Comparison of ENCODE assay signal across 32 cellular contexts in the genomic region with DNA sequence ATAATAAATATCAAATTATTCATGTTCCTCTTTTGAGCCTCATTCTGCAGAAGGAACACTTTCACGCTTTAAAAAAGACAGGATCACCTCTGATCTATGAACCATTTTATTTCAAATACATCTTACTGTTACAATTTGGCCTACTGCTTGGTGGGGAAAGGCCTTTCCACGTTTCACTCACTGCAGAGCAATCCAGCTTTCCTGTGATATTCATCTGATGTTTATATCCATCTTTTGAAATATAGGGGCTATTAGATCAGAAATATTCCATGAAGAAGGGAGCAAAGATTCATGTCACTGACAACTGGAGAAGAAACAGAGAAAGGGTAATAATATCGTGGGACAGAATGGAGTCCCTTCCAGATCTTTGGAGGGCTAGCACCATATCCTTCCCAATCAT.
A peak's percentile ranks its signal among the peaks of the same experiment; 100 is the strongest.
DNase-seq lines count a peak whose midpoint lies in the region; ATAC-seq, FAIRE-seq and TF ChIP-seq lines count a peak whose summit lies in the region.
"Had no signal": no experiment of that assay in that cellular context is flagged by ENCODE, and none has a peak within 500 bp of the region (broad histone marks: within the 10 kb centered on the region; RNA-seq: fewer than 3 reads in every experiment).

No MANE protein-coding gene starts in this region.

- POLR2A ChIA-PET in K562 (lab: Yijun Ruan, JAX): interaction anchor here (0.7 to 1.0 kb wide), 2 partner anchors 13 to 22 kb away, joined by 3 to 4 read pairs; no protein-coding TSS in a partner anchor
- POLR2A ChIA-PET in CD4-positive, alpha-beta T cell (lab: Charles Lee): no interaction called here

- H3K9me1 ChIP-seq in K562 (ENCODE audit: control insufficient read depth, insufficient read depth, low read length): no peaks in the 10 kb centered on the region

- peaks cover 9 to 58% of the 10 kb centered on the region in 2 experiments for H3K4me1 ChIP-seq in K562 (replicated peaks in 1 of 2; ENCODE audit: control insufficient read depth in 2 of 2, insufficient read depth in 2 of 2, low read length in 2 of 2)
- peaks cover 77% of the 10 kb centered on the region for H3K4me1 ChIP-seq in parathyroid adenoma
- H3K4me1 ChIP-seq in foreskin keratinocyte: no peaks in the 10 kb centered on the region
- H3K4me1 ChIP-seq: BLaER1, Caco-2 had no signal

- H3K4me2 ChIP-seq in K562 (ENCODE audit: insufficient read depth, low read length): no peak overlapping the region
- H3K4me2 ChIP-seq in parathyroid adenoma (ENCODE audit: low read length): no peak overlapping the region
- H3K4me2 ChIP-seq: A549; BLaER1; BLaER1 treated with 17β-estradiol and CSF1 and Interleukin-3, amounts not matched to agents 10 nM and 100 nM had no signal

- FAIRE-seq in GM12891 (lab: Jason Lieb, UNC): peak; percentile 13
- FAIRE-seq in K562 (lab: Jason Lieb, UNC): no peak
- FAIRE-seq: A204.1, A549, D721Med had no signal

- no peak for TF ChIP-seq EP300 in K562 (IDR thresholded peaks at IDR 0.05; ENCODE audit: low read length)

- peaks cover 34% of the 10 kb centered on the region for H3K79me2 ChIP-seq in K562 (ENCODE audit: control insufficient read depth, insufficient read depth, low read length)
- H3K79me2 ChIP-seq in parathyroid adenoma: no peaks in the 10 kb centered on the region

- 36% methylated on average over 3 of the region's 3 CpGs for WGBS in K562 (ENCODE audit: insufficient coverage, low coverage, missing lambda C conversion rate)

- DNase-seq in GM12891 (ENCODE audit: insufficient read length, low spot score) (no peak), K562 (ENCODE audit: extremely low read depth in 1 of 4, low spot score in 3 of 4) (no peak), foreskin keratinocyte (no peak)
- DNase-seq in activated CD4-positive, alpha-beta T cell treated with anti-CD3 and anti-CD28 coated beads for 1 hour: no peak
- no peak for DNase-seq in CD4-positive, alpha-beta T cell
- DNase-seq: 8988T; ACHN; AML-193; BE2C; C1 segment of cervical spinal cord; Caco-2; Calu3; CD4-positive, alpha-beta memory T cell; CD4-positive, CD25-positive, alpha-beta regulatory T cell; CD8-positive, alpha-beta memory T cell; CD8-positive, alpha-beta T cell; COR-L47; DMS 273 treated with DMSO at 0.1 percent for 48 hours; DMS153; DMS53; DMS79; DMS79 treated with DMSO at 0.1 percent for 48 hours; DND-41; EL had no signal

- H3K4me3 ChIP-seq in K562: no peak overlapping the region
- no peak overlapping the region for H3K4me3 ChIP-seq in parathyroid adenoma (ENCODE audit: low read depth, low read length)
- H3K4me3 ChIP-seq: A549; BLaER1; BLaER1 treated with 17β-estradiol and CSF1 and Interleukin-3, amounts not matched to agents 10 nM and 100 nM had no signal

- no peak for TF ChIP-seq CTCF in K562 (IDR thresholded peaks at IDR 0.05 in 2 of 3, conservative IDR thresholded peaks at IDR 0.05 in 1 of 3; ENCODE audit: insufficient read depth in 2 of 3, low read depth in 1 of 3, low read length in 3 of 3)
- no peak for TF ChIP-seq CTCF in parathyroid adenoma (IDR thresholded peaks at IDR 0.05)
- no peak for TF ChIP-seq CTCF in foreskin keratinocyte (conservative IDR thresholded peaks at IDR 0.05)
- TF ChIP-seq CTCF in CD4-positive, alpha-beta T cell (IDR thresholded peaks at IDR 0.05): no peak

- H3K9ac ChIP-seq in K562 (ENCODE audit: insufficient read depth in 1 of 2, low read depth in 2 of 2, low read length in 2 of 2) (no peak overlapping the region; a peak in 1 of 4 replicates), parathyroid adenoma (no peak overlapping the region)
- H3K9ac ChIP-seq: BLaER1; BLaER1 treated with 17β-estradiol and CSF1 and Interleukin-3, amounts not matched to agents 10 nM and 100 nM had no signal

- CTCF ChIA-PET in K562 (lab: Yijun Ruan, JAX; ENCODE audit: low intra/inter-chr PET ratio): no interaction called here
- CTCF ChIA-PET in CD4-positive, alpha-beta T cell (lab: Charles Lee): no interaction called here

- intact Hi-C loops in K562 (cut with micrococcal nuclease): no loop called here
- intact Hi-C loops in CD4-positive, alpha-beta T cell (cut with DNase I, micrococcal nuclease): no loop called here

- no peak overlapping the region for H3K4me3 Mint-ChIP-seq in CD4-positive, alpha-beta T cell
- H3K4me3 Mint-ChIP-seq: B cell; CD14-positive monocyte; CD4-positive, alpha-beta memory T cell; CD4-positive, CD25-positive, alpha-beta regulatory T cell; CD8-positive, alpha-beta memory T cell; CD8-positive, alpha-beta T cell had no signal

- ATAC-seq in K562 (no peak), foreskin keratinocyte (no peak)
- no peak for ATAC-seq in CD4-positive, alpha-beta T cell (ENCODE audit: poor library complexity)
- ATAC-seq: A549; CD8-positive, alpha-beta T cell had no signal

- H3K36me3 ChIP-seq in K562 (ENCODE audit: control insufficient read depth, insufficient read depth, low read length) (peaks cover 30% of the 10 kb centered on the region), parathyroid adenoma (ENCODE audit: control insufficient read depth, insufficient read depth, low read length) (no peaks in the 10 kb centered on the region)
- H3K36me3 ChIP-seq: BE2C; BLaER1; BLaER1 treated with 17β-estradiol and CSF1 and Interleukin-3, amounts not matched to agents 10 nM and 100 nM had no signal

- H3K36me3 Mint-ChIP-seq in CD4-positive, alpha-beta T cell (ENCODE audit: low read depth): no peaks in the 10 kb centered on the region
- H3K36me3 Mint-ChIP-seq: CD14-positive monocyte; CD4-positive, alpha-beta memory T cell; CD4-positive, CD25-positive, alpha-beta regulatory T cell; CD8-positive, alpha-beta memory T cell; CD8-positive, alpha-beta T cell had no signal

- no peaks in the 10 kb centered on the region for H3K9me3 Mint-ChIP-seq in CD4-positive, alpha-beta T cell
- H3K9me3 Mint-ChIP-seq: CD4-positive, CD25-positive, alpha-beta regulatory T cell; CD8-positive, alpha-beta memory T cell had no signal

- no peak overlapping the region; the same call in 1 of the 3 replicates for H3K27ac ChIP-seq in K562 (ENCODE audit: extremely low read depth, low read depth, low read length)
- H3K27ac ChIP-seq in parathyroid adenoma: peak overlapping the region; percentile 98
- no peak overlapping the region for H3K27ac ChIP-seq in foreskin keratinocyte
- no peak overlapping the region for H3K27ac ChIP-seq in CD4-positive, alpha-beta T cell (ENCODE audit: low read depth, low read length)
- H3K27ac ChIP-seq: A549; BLaER1; BLaER1 treated with 17β-estradiol and CSF1 and Interleukin-3, amounts not matched to agents 10 nM and 100 nM had no signal

- no TSS peak for BruUV-seq in K562 (replicated peaks; lab: Mats Ljungman, UMichigan)

- H4K20me1 ChIP-seq in K562 (replicated peaks; ENCODE audit: control insufficient read depth, insufficient read depth, low read length): no peaks in the 10 kb centered on the region
- H4K20me1 ChIP-seq: BLaER1; BLaER1 treated with 17β-estradiol and CSF1 and Interleukin-3, amounts not matched to agents 10 nM and 100 nM had no signal

- H3K27me3 ChIP-seq in K562 (ENCODE audit: control insufficient read depth in 2 of 2, insufficient read depth in 2 of 2, low read length in 2 of 2) (no peaks in the 10 kb centered on the region), parathyroid adenoma (ENCODE audit: control insufficient read depth, insufficient read depth, low read length) (no peaks in the 10 kb centered on the region), foreskin keratinocyte (no peaks in the 10 kb centered on the region)
- H3K27me3 ChIP-seq in CD4-positive, alpha-beta T cell (ENCODE audit: control insufficient read depth, insufficient read depth, low read length): no peaks in the 10 kb centered on the region
- H3K27me3 ChIP-seq: BE2C; BLaER1; BLaER1 treated with 17β-estradiol and CSF1 and Interleukin-3, amounts not matched to agents 10 nM and 100 nM had no signal

- H3K9me3 ChIP-seq in K562 (replicated peaks; ENCODE audit: control insufficient read depth, insufficient read depth, low read depth, low read length) (no peaks in the 10 kb centered on the region), parathyroid adenoma (ENCODE audit: control insufficient read depth, low read length) (no peaks in the 10 kb centered on the region)
- no peaks in the 10 kb centered on the region for H3K9me3 ChIP-seq in CD4-positive, alpha-beta T cell (ENCODE audit: control insufficient read depth, low read length)
- H3K9me3 ChIP-seq: A549; BE2C; BLaER1; BLaER1 treated with 17β-estradiol and CSF1 and Interleukin-3, amounts not matched to agents 10 nM and 100 nM; Caco-2 had no signal

- in situ Hi-C loops in K562 (cut with MboI): no loop called here

- no peak for TF ChIP-seq RAD21 in K562 (CRISPR knock-in tag; conservative IDR thresholded peaks at IDR 0.05 in 1 of 2, IDR thresholded peaks at IDR 0.05 in 1 of 2)

- no peak for TF ChIP-seq POLR2A in GM12891 (IDR thresholded peaks at IDR 0.05; ENCODE audit: low read depth, low read length)
- TF ChIP-seq POLR2A in K562 (conservative IDR thresholded peaks at IDR 0.05): no peak

- no peaks in the 10 kb centered on the region for H3K4me1 Mint-ChIP-seq in CD4-positive, alpha-beta T cell (ENCODE audit: low read depth)

- H2AFZ ChIP-seq in K562 (ENCODE audit: low read depth, low read length) (0 out of 2 replicates have a peak overlapping the region, but pooled peaks have one; percentile 9), parathyroid adenoma (peak overlapping the region; percentile 36)

- H3K27ac Mint-ChIP-seq in CD4-positive, alpha-beta T cell: no peak overlapping the region
- H3K27ac Mint-ChIP-seq: B cell; CD14-positive monocyte; CD4-positive, alpha-beta memory T cell; CD4-positive, CD25-positive, alpha-beta regulatory T cell; CD8-positive, alpha-beta memory T cell; CD8-positive, alpha-beta T cell had no signal

- peaks cover 3% of the 10 kb centered on the region for H3K27me3 Mint-ChIP-seq in CD4-positive, alpha-beta T cell

TF ChIP-seq in GM12891, 5 proteins besides CTCF, POLR2A, EP300 and RAD21:
- TF ChIP-seq TAF1 (IDR thresholded peaks at IDR 0.05; ENCODE audit: low read depth, low read length) (no peak), PAX5 (IDR thresholded peaks at IDR 0.05; ENCODE audit: insufficient read depth, low read length, severe bottlenecking) (no peak), SPI1 (IDR thresholded peaks at IDR 0.05; ENCODE audit: low read depth, low read length) (no peak), POU2F2 (IDR thresholded peaks at IDR 0.05; ENCODE audit: low read depth, low read length) (no peak), POLR2AphosphoS5 (IDR thresholded peaks at IDR 0.05; ENCODE audit: low read depth, low read length) (no peak)

TF ChIP-seq in K562, 482 proteins besides CTCF, POLR2A, EP300 and RAD21 (continues in another document):
- TF ChIP-seq HOXB6 (CRISPR knock-in tag; IDR thresholded peaks at IDR 0.05; ENCODE audit: borderline replicate concordance) (no peak), NUFIP1 (IDR thresholded peaks at IDR 0.05; ENCODE audit: partially characterized antibody) (no peak), SETDB1 (IDR thresholded peaks at IDR 0.05; ENCODE audit: low read length) (no peak)
